In the genomic region with DNA sequence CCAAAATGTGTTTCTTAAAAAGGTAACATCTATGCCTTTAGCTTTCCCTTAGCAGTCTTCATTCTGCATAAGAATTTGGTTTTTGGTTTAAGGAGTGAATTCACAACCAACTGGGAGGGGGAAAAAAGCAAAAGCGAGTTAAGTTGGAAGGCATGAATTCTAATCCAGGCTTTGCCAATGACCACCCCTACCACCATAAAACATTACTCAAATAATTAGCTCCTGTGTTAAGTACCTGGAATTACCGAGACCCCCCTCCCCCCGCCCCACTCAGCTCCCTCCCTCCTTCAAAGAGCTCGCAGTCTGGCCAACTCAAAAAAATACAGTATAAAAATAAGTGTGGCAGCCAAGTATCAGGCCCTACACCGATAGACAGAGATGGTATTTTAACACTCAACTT, we compare ENCODE assay signal across 8 cellular contexts. TPM values are rescaled to one million over a fixed set of nuclear protein-coding genes. Genes with fewer than 3 reads are reported as not detected.
DNase-seq lines count a peak whose midpoint lies in the region; ATAC-seq, FAIRE-seq and TF ChIP-seq lines count a peak whose summit lies in the region.

No MANE protein-coding gene starts in this region.

- peak overlapping the region; percentile 97 for H3K4me2 ChIP-seq in K562 (ENCODE audit: insufficient read depth, low read length)

- FAIRE-seq in K562 (lab: Jason Lieb, UNC), result no peak

- H3K4me1 ChIP-seq in heart left ventricle, result peaks cover 0 to 70% (median 54%) of the 10 kb centered on the region in 12 donors
- peaks cover 14 to 15% of the 10 kb centered on the region in 2 experiments; a peak in 4 of 5 replicates for H3K4me1 ChIP-seq in K562 (replicated peaks in 1 of 2; ENCODE audit: control insufficient read depth in 2 of 2, insufficient read depth in 2 of 2, low read length in 2 of 2)
- H3K4me1 ChIP-seq in uterus, result peaks cover 0 to 5% of the 10 kb centered on the region in 2 donors

- CTCF ChIA-PET in K562 (lab: Yijun Ruan, JAX; ENCODE audit: low intra/inter-chr PET ratio), result interaction anchor here (0.6 kb wide), 1 partner anchor 13 kb away, joined by 4 read pairs; no protein-coding TSS in a partner anchor

- peaks cover 7% of the 10 kb centered on the region for H3K36me3 Mint-ChIP-seq in memory B cell

- TF ChIP-seq RAD21 in K562 (CRISPR knock-in tag; conservative IDR thresholded peaks at IDR 0.05 in 1 of 2, IDR thresholded peaks at IDR 0.05 in 1 of 2), result no peak

- peaks cover 5% of the 10 kb centered on the region; the same call in 1 of the 2 replicates for H4K20me1 ChIP-seq in K562 (replicated peaks; ENCODE audit: control insufficient read depth, insufficient read depth, low read length)

- H3K9ac ChIP-seq in K562 (ENCODE audit: insufficient read depth in 1 of 2, low read depth in 2 of 2, low read length in 2 of 2), result peak overlapping the region; percentile 95 to 97

- TF ChIP-seq POLR2A in heart left ventricle (IDR thresholded peaks at IDR 0.05), result no peak
- no peak for TF ChIP-seq POLR2A in K562 (conservative IDR thresholded peaks at IDR 0.05)
- TF ChIP-seq POLR2A in uterus (IDR thresholded peaks at IDR 0.05), result no peak

- POLR2A ChIA-PET in K562 (lab: Yijun Ruan, JAX), result interaction anchor here (0.8 to 1.3 kb wide), 2 partner anchors 218 to 564 kb away, joined by 3 to 5 read pairs; no protein-coding TSS in a partner anchor

- BruUV-seq in K562 (replicated peaks; lab: Mats Ljungman, UMichigan), result no TSS peak

- no peak for DNase-seq in heart left ventricle
- no peak for DNase-seq in Right ventricle myocardium superior
- DNase-seq in K562 (ENCODE audit: extremely low read depth in 1 of 4, low spot score in 3 of 4), result peak in 1 of 4 experiments; percentile 12
- DNase-seq in memory B cell (ENCODE audit: low spot score in 2 of 2), result no peak
- DNase-seq in uterus, result no peak
- DNase-seq in NCI-H2171 (lab: John Stamatoyannopoulos, UW), result no peak
- no peak for DNase-seq in stimulated activated CD4-positive, alpha-beta T cell treated with anti-CD3 and anti-CD28 coated beads, Interleukin-4, amount 100 ng/mL, for 1 hour
- DNase-seq in effector CD8-positive, alpha-beta T cell (lab: John Stamatoyannopoulos, UW), result no peak

- peak overlapping the region; percentile 73 to 97 (median 86) for H3K4me3 ChIP-seq in heart left ventricle
- peak overlapping the region; percentile 79 for H3K4me3 ChIP-seq in K562
- peak overlapping the region; percentile 88 for H3K4me3 ChIP-seq in uterus

- WGBS in heart left ventricle, 4 donors, result 0 to 2% (median 0%) methylated on average over 5 of the region's 5 CpGs
- 5% methylated on average over 4 of the region's 5 CpGs for WGBS in K562 (ENCODE audit: insufficient coverage, low coverage, missing lambda C conversion rate)

- intact Hi-C loops in heart left ventricle (cut with DNase I), result loop anchor here in 7 of 10 donors (2.0 to 10.0 kb wide), 9 partner anchors 206 to 526 kb away; a partner anchor contains a TSS
- intact Hi-C loops in Right ventricle myocardium superior (cut with DNase I), result no loop called here
- intact Hi-C loops in K562 (cut with micrococcal nuclease), result loop anchor here (5.0 to 10.0 kb wide), 3 partner anchors 246 to 536 kb away; a partner anchor contains a TSS
- intact Hi-C loops in uterus (cut with DNase I; ENCODE audit: low total_unique reads), result no loop called here

- no peaks in the 10 kb centered on the region for H3K27me3 ChIP-seq in heart left ventricle
- H3K27me3 ChIP-seq in K562 (ENCODE audit: control insufficient read depth in 2 of 2, insufficient read depth in 2 of 2, low read length in 2 of 2), result no peaks in the 10 kb centered on the region
- H3K27me3 ChIP-seq in uterus, result no peaks in the 10 kb centered on the region

- in situ Hi-C loops in K562 (cut with MboI), result no loop called here

- peak overlapping the region; percentile 88 to 98 (median 96) for H3K27ac ChIP-seq in heart left ventricle
- H3K27ac ChIP-seq in K562 (ENCODE audit: extremely low read depth, low read depth, low read length), result peak overlapping the region; percentile 99
- H3K27ac ChIP-seq in uterus, result peak overlapping the region; percentile 94 to 96

- H3K27me3 Mint-ChIP-seq in memory B cell, result no peaks in the 10 kb centered on the region

- no peak for TF ChIP-seq EP300 in K562 (IDR thresholded peaks at IDR 0.05; ENCODE audit: low read length)

- no peaks in the 10 kb centered on the region for H3K9me3 Mint-ChIP-seq in memory B cell

- H3K36me3 ChIP-seq in heart left ventricle, result peaks cover 4 to 25% (median 18%) of the 10 kb centered on the region in 9 donors
- H3K36me3 ChIP-seq in K562 (ENCODE audit: control insufficient read depth, insufficient read depth, low read length), result peaks cover 40% of the 10 kb centered on the region
- H3K36me3 ChIP-seq in uterus, result no peaks in the 10 kb centered on the region

- peak overlapping the region; percentile 95 for H3K4me3 Mint-ChIP-seq in memory B cell

- TF ChIP-seq CTCF in heart left ventricle (IDR thresholded peaks at IDR 0.05) (no peak), K562 (IDR thresholded peaks at IDR 0.05 in 2 of 3, conservative IDR thresholded peaks at IDR 0.05 in 1 of 3; ENCODE audit: insufficient read depth in 2 of 3, low read depth in 1 of 3, low read length in 3 of 3) (no peak), uterus (IDR thresholded peaks at IDR 0.05) (no peak)

- peak overlapping the region; percentile 96 for H2AFZ ChIP-seq in K562 (ENCODE audit: low read depth, low read length)

- H3K9me1 ChIP-seq in K562 (ENCODE audit: control insufficient read depth, insufficient read depth, low read length), result no peaks in the 10 kb centered on the region

- H3K9me3 ChIP-seq in heart left ventricle (no peaks in the 10 kb centered on the region), K562 (replicated peaks; ENCODE audit: control insufficient read depth, insufficient read depth, low read depth, low read length) (no peaks in the 10 kb centered on the region), uterus (no peaks in the 10 kb centered on the region)

- H3K27ac Mint-ChIP-seq in memory B cell, result peak overlapping the region; percentile 99

- ATAC-seq in heart left ventricle (no peak), Right ventricle myocardium superior (ENCODE audit: poor library complexity) (no peak), K562 (peak; percentile 0; the same call in 1 of the 3 replicates), memory B cell (ENCODE audit: low read depth) (no peak)

- H3K4me1 Mint-ChIP-seq in memory B cell, result peaks cover 27% of the 10 kb centered on the region

- H3K79me2 ChIP-seq in K562 (ENCODE audit: control insufficient read depth, insufficient read depth, low read length), result peaks cover 86% of the 10 kb centered on the region

RNA-seq across cellular contexts. Expression of a gene that starts 0.5 kb away (rescaled TPM):
- total RNA-seq in heart left ventricle, result 10 to 100 TPM; 15.3 to 29.2 (median 20.8) TPM
- polyA plus RNA-seq in heart left ventricle, result 10 to 100 TPM; 23.0 to 31.3 TPM
- total RNA-seq in Right ventricle myocardium superior, result 23.0 TPM
- 42.8 and 114 TPM in 2 replicates for total RNA-seq in K562 (2011; cell fraction: chromatin; rRNA removed; ENCODE audit: low replicate concordance)
- 32.2 and 36.6 TPM in 2 replicates for total RNA-seq in K562 (2011; cell fraction: nucleolus; rRNA removed)
- total RNA-seq in K562 (2011; cell fraction: nucleoplasm; rRNA removed), result 73.1 and 127 TPM in 2 replicates
- total RNA-seq in K562 (2014; rRNA removed), result 21.6 and 24.4 TPM in 2 replicates
- 67.9 and 75.5 TPM in 2 replicates for total RNA-seq in K562 (2014; rRNA removed; fragmentation: Illumina TruSeq; extraction: Trizol)
- total RNA-seq in K562 (2015; rRNA removed; fragmentation: Illumina TruSeq; extraction: Trizol), result 46.8 and 57.5 TPM in 2 replicates
- total RNA-seq in K562 (2021), result 38.2 and 39.8 TPM in 2 replicates
- 111 and 132 TPM in 2 replicates for polyA plus RNA-seq in K562 (2011; rRNA removed)
- 13.2 and 30.0 TPM in 2 replicates for polyA plus RNA-seq in K562 (2011; cell fraction: cytosol; rRNA removed)
- 48.6 and 59.5 TPM in 2 replicates for polyA plus RNA-seq in K562 (2011; cell fraction: nucleus; rRNA removed)
- 48.7 and 50.9 TPM in 2 replicates for polyA plus RNA-seq in K562 (2012)
- polyA plus RNA-seq in K562 (2014; fragmentation: Illumina TruSeq; extraction: Trizol), result 61.3 and 61.7 TPM in 2 replicates
- 100 to 1,000 TPM in 1 of 2 experiments, 10 to 100 TPM in 1; 99.6 to 114 TPM for polyA plus RNA-seq in K562 (2014; fragmentation: Nextera tagmentation; extraction: Ambion mirVana)
- polyA plus RNA-seq in K562 (2014; rRNA removed), result 35.0 and 49.8 TPM in 2 replicates
- polyA minus RNA-seq in K562 (2011; rRNA and poly(A)+ RNA removed), result 76.9 and 91.9 TPM in 2 replicates
- 22.7 and 23.1 TPM in 2 replicates for polyA minus RNA-seq in K562 (2011; cell fraction: cytosol; rRNA and poly(A)+ RNA removed)
- polyA minus RNA-seq in K562 (2011; cell fraction: nucleus; rRNA and poly(A)+ RNA removed), result 67.0 and 108 TPM in 2 replicates
- 100 to 1,000 TPM in 1 of 4 donors, 10 to 100 TPM in 3; 27.4 to 118 (median 63.7) TPM for total RNA-seq in uterus

RNA-seq across cellular contexts. Expression of a gene that starts 0.9 kb away (rescaled TPM):
- total RNA-seq in heart left ventricle (10 to 100 TPM; 20.3 to 56.4 (median 46.6) TPM), Right ventricle myocardium superior (49.1 TPM), K562 (2014; rRNA removed) (48.5 and 50.2 TPM in 2 replicates), K562 (2014; rRNA removed; fragmentation: Illumina TruSeq; extraction: Trizol) (106 and 112 TPM in 2 replicates), K562 (2015; rRNA removed; fragmentation: Illumina TruSeq; extraction: Trizol) (88.2 and 95.9 TPM in 2 replicates), K562 (2021) (67.3 and 72.1 TPM in 2 replicates), uterus (10 to 100 TPM; 31.8 to 87.2 (median 60.8) TPM)
- polyA plus RNA-seq in heart left ventricle (10 to 100 TPM; 40.8 to 42.1 TPM), K562 (2011; rRNA removed) (43.1 and 69.8 TPM in 2 replicates), K562 (2014; fragmentation: Illumina TruSeq; extraction: Trizol) (84.1 and 101 TPM in 2 replicates), K562 (2014; fragmentation: Nextera tagmentation; extraction: Ambion mirVana) (10 to 100 TPM; 46.1 to 46.3 TPM), K562 (2014; rRNA removed) (67.1 and 86.1 TPM in 2 replicates)
- 4.4 and 27.1 TPM in 2 replicates for total RNA-seq in K562 (2011; cell fraction: chromatin; rRNA removed; ENCODE audit: low replicate concordance)
- 2.3 and 3.3 TPM in 2 replicates for total RNA-seq in K562 (2011; cell fraction: nucleolus; rRNA removed)
- total RNA-seq in K562 (2011; cell fraction: nucleoplasm; rRNA removed), result 17.5 and 21.0 TPM in 2 replicates
- polyA plus RNA-seq in K562 (2011; cell fraction: cytosol; rRNA removed), result 6.5 and 22.8 TPM in 2 replicates
- 5.5 and 11.3 TPM in 2 replicates for polyA plus RNA-seq in K562 (2011; cell fraction: nucleus; rRNA removed)
- 53.5 and 60.6 TPM in 2 replicates for polyA plus RNA-seq in K562 (2012)
- polyA minus RNA-seq in K562 (2011; rRNA and poly(A)+ RNA removed), result 45.2 and 45.3 TPM in 2 replicates
- polyA minus RNA-seq in K562 (2011; cell fraction: cytosol; rRNA and poly(A)+ RNA removed), result 8.8 and 17.3 TPM in 2 replicates
- 12.0 and 17.4 TPM in 2 replicates for polyA minus RNA-seq in K562 (2011; cell fraction: nucleus; rRNA and poly(A)+ RNA removed)

RNA-seq across cellular contexts. Expression of a gene that starts 24.4 kb away (rescaled TPM):
- 10 to 100 TPM in 3 of 9 donors, 1 to 10 TPM in 6; 2.7 to 37.2 (median 5.2) TPM for total RNA-seq in heart left ventricle
- 1 to 10 TPM; 4.8 to 6.4 TPM for polyA plus RNA-seq in heart left ventricle
- total RNA-seq in Right ventricle myocardium superior, result 9.2 TPM
- not detected in 2 replicates for total RNA-seq in K562 (2011; cell fraction: chromatin; rRNA removed; ENCODE audit: low replicate concordance)
- not detected in 2 replicates for total RNA-seq in K562 (2011; cell fraction: nucleolus; rRNA removed)
- not detected in 2 replicates for total RNA-seq in K562 (2011; cell fraction: nucleoplasm; rRNA removed)
- total RNA-seq in K562 (2014; rRNA removed), result not detected in 2 replicates
- not detected in 2 replicates for total RNA-seq in K562 (2014; rRNA removed; fragmentation: Illumina TruSeq; extraction: Trizol)
- not detected in 2 replicates for total RNA-seq in K562 (2015; rRNA removed; fragmentation: Illumina TruSeq; extraction: Trizol)
- 0.22 TPM in 1 of 2 replicates, not detected in the other for total RNA-seq in K562 (2021)
- not detected in 2 replicates for polyA plus RNA-seq in K562 (2011; rRNA removed)
- polyA plus RNA-seq in K562 (2011; cell fraction: cytosol; rRNA removed), result not detected in 2 replicates
- polyA plus RNA-seq in K562 (2011; cell fraction: nucleus; rRNA removed), result not detected in 2 replicates
- polyA plus RNA-seq in K562 (2012), result not detected in 2 replicates
- polyA plus RNA-seq in K562 (2014; fragmentation: Illumina TruSeq; extraction: Trizol), result not detected in 2 replicates
- polyA plus RNA-seq in K562 (2014; fragmentation: Nextera tagmentation; extraction: Ambion mirVana), result not detected
- 0.16 TPM in 1 of 2 replicates, not detected in the other for polyA plus RNA-seq in K562 (2014; rRNA removed)
- polyA minus RNA-seq in K562 (2011; rRNA and poly(A)+ RNA removed), result not detected in 2 replicates
- not detected in 2 replicates for polyA minus RNA-seq in K562 (2011; cell fraction: cytosol; rRNA and poly(A)+ RNA removed)
- not detected in 2 replicates for polyA minus RNA-seq in K562 (2011; cell fraction: nucleus; rRNA and poly(A)+ RNA removed)
- 10 to 100 TPM in 2 of 4 donors, 1 to 10 TPM in 2; 1.2 to 33.9 (median 8.5) TPM for total RNA-seq in uterus

Comparison
In these comparisons a context has a peak if more than half of its experiments do, and no peak if none do; other contexts are left out.
1. intact Hi-C loops: an anchor here in heart left ventricle (2.0 to 10.0 kb wide) and K562 (5.0 to 10.0 kb wide); none called in Right ventricle myocardium superior and uterus.